In genomic region chr20:45890997-45891983, GRCh38 we compare ENCODE assay signal across 8 cellular contexts. TPM values are rescaled to one million over a fixed set of nuclear protein-coding genes. Genes with fewer than 3 reads are reported as not detected.
DNase-seq lines count a peak whose midpoint lies in the region; ATAC-seq, FAIRE-seq and TF ChIP-seq lines count a peak whose summit lies in the region.

CTSA (plus strand) TSS chr20:45891335; CDS start chr20:45891569, 234 bp downstream.
NEURL2 (minus strand) TSS chr20:45891208; CDS start chr20:45890991, 217 bp downstream.

- ATAC-seq in HG02759 (IDR thresholded peaks at IDR 0.05; ENCODE audit: unreplicated experiment) = peak; percentile 82

- H3K4me2 ChIP-seq in astrocyte (ENCODE audit: low read length) = peak within 1 kb of the TSS; percentile 99

- peaks cover 30% of the 10 kb centered on the region for H3K4me1 ChIP-seq in astrocyte (ENCODE audit: insufficient read depth, low read length)
- peaks cover 39% of the 10 kb centered on the region for H3K4me1 ChIP-seq in vagina

- H3K9me3 Mint-ChIP-seq in astrocyte (ENCODE audit: unreplicated experiment) = no peaks in the 10 kb centered on the region

- no peaks in the 10 kb centered on the region for H3K27me3 Mint-ChIP-seq in astrocyte (ENCODE audit: low read depth, unreplicated experiment)

- peaks cover 28% of the 10 kb centered on the region for H4K20me1 ChIP-seq in astrocyte (ENCODE audit: insufficient read depth, low read length)

- intact Hi-C loops in vagina (cut with DNase I) = loop anchor here (2.0 kb wide), 1 partner anchor 44 kb away; the partner anchor contains the start of gene PCIF1

- H3K9ac ChIP-seq in astrocyte (ENCODE audit: low read length) = peak within 1 kb of the TSS; percentile 88

- H3K36me3 Mint-ChIP-seq in astrocyte (ENCODE audit: low read depth, unreplicated experiment) = peaks cover 14% of the 10 kb centered on the region

- H3K4me3 Mint-ChIP-seq in astrocyte (ENCODE audit: unreplicated experiment) = peak within 1 kb of the TSS; percentile 89

- H3K4me3 ChIP-seq in astrocyte (ENCODE audit: insufficient read depth, low read depth, low read length) (peak within 1 kb of the TSS; percentile 77), vagina (peak within 1 kb of the TSS; percentile 67 to 92)

- H3K27ac ChIP-seq in astrocyte (ENCODE audit: low read depth, low read length) = peak within 1 kb of the TSS; percentile 57
- H3K27ac ChIP-seq in vagina = peak within 1 kb of the TSS; percentile 88

- H3K36me3 ChIP-seq in astrocyte (ENCODE audit: insufficient read depth, low read length) = no peaks in the 10 kb centered on the region
- H3K36me3 ChIP-seq in vagina = peaks cover 0 to 23% of the 10 kb centered on the region in 2 donors

- H3K27me3 ChIP-seq in astrocyte (ENCODE audit: insufficient read depth, low read length) = no peaks in the 10 kb centered on the region
- H3K27me3 ChIP-seq in vagina = no peaks in the 10 kb centered on the region

- no peak for TF ChIP-seq CTCF in astrocyte (IDR thresholded peaks at IDR 0.05; ENCODE audit: insufficient read depth, low read depth, low read length)
- no peak for TF ChIP-seq CTCF in vagina (IDR thresholded peaks at IDR 0.05)

- H3K9me3 ChIP-seq in astrocyte (ENCODE audit: insufficient read depth, low read depth, low read length) (no peaks in the 10 kb centered on the region), vagina (no peaks in the 10 kb centered on the region)

- DNase-seq in GM12891 (ENCODE audit: insufficient read length, low spot score) (peak; percentile 100), NCI-H1417 treated with DMSO at 0.1 percent for 48 hours (lab: John Stamatoyannopoulos, UW) (peak; percentile 50), T-helper 22 cell (ENCODE audit: low read depth) (peak; percentile 79), astrocyte (ENCODE audit: low read depth) (peak; percentile 79), hepatic stellate cell (ENCODE audit: low spot score) (peak; percentile 98), renal cortical epithelial cell (ENCODE audit: low read depth) (peak; percentile 71), vagina (ENCODE audit: extremely low spot score in 2 of 2) (no peak)

- H2AFZ ChIP-seq in astrocyte (ENCODE audit: low read depth, low read length) = peak within 1 kb of the TSS; percentile 94

- peak within 1 kb of the TSS; percentile 62 for H3K27ac Mint-ChIP-seq in astrocyte (ENCODE audit: unreplicated experiment)

- H3K79me2 ChIP-seq in astrocyte (ENCODE audit: insufficient read depth, low read length) = peaks cover 16% of the 10 kb centered on the region

- peaks cover 9% of the 10 kb centered on the region for H3K4me1 Mint-ChIP-seq in astrocyte (ENCODE audit: low read depth, unreplicated experiment)

- FAIRE-seq in GM12891 (lab: Jason Lieb, UNC) (peak; percentile 83), astrocyte (lab: Jason Lieb, UNC) (no peak)

- TF ChIP-seq POLR2A in GM12891 (IDR thresholded peaks at IDR 0.05; ENCODE audit: low read depth, low read length) (no peak; the same call in 1 of the 2 replicates), vagina (IDR thresholded peaks at IDR 0.05) (no peak)

TF ChIP-seq in GM12891, 5 proteins besides CTCF, POLR2A, EP300 and RAD21:
- TF ChIP-seq SPI1 (IDR thresholded peaks at IDR 0.05; ENCODE audit: low read depth, low read length) (peak; percentile 35; the same call in 1 of the 2 replicates), TAF1 (IDR thresholded peaks at IDR 0.05; ENCODE audit: low read depth, low read length) (peak; percentile 81), POLR2AphosphoS5 (IDR thresholded peaks at IDR 0.05; ENCODE audit: low read depth, low read length) (no peak), PAX5 (IDR thresholded peaks at IDR 0.05; ENCODE audit: insufficient read depth, low read length, severe bottlenecking) (no peak), POU2F2 (IDR thresholded peaks at IDR 0.05; ENCODE audit: low read depth, low read length) (peak; percentile 54; the same call in 1 of the 2 replicates)

RNA-seq across cellular contexts. Expression of gene CTSA, which starts in this region (rescaled TPM):
- 34.7 TPM for polyA plus RNA-seq in GM12891 (2012; ENCODE audit: low read depth, missing spikeins)
- 69.0 and 87.5 TPM in 2 replicates for total RNA-seq in astrocyte
- 20.7 and 64.2 TPM in 2 replicates for total RNA-seq in renal cortical epithelial cell
- 114 TPM for total RNA-seq in vagina

RNA-seq across cellular contexts. Expression of gene NEURL2, which starts in this region (rescaled TPM):
- polyA plus RNA-seq in GM12891 (2012; ENCODE audit: low read depth, missing spikeins) = 2.6 TPM
- total RNA-seq in astrocyte (6.7 and 6.9 TPM in 2 replicates), renal cortical epithelial cell (3.0 and 3.3 TPM in 2 replicates), vagina (15.2 TPM)

Comparison
In these comparisons a context has a peak if more than half of its experiments do, and no peak if none do; other contexts are left out.
1. DNase-seq: peak in GM12891 (single experiment), NCI-H1417 treated with DMSO at 0.1 percent for 48 hours (single experiment), T-helper 22 cell (single experiment), astrocyte (single experiment), hepatic stellate cell (single experiment) and renal cortical epithelial cell (single experiment); none in vagina (0 of 2).